Comparison of ENCODE assay signal across 24 cellular contexts in the genomic region with DNA sequence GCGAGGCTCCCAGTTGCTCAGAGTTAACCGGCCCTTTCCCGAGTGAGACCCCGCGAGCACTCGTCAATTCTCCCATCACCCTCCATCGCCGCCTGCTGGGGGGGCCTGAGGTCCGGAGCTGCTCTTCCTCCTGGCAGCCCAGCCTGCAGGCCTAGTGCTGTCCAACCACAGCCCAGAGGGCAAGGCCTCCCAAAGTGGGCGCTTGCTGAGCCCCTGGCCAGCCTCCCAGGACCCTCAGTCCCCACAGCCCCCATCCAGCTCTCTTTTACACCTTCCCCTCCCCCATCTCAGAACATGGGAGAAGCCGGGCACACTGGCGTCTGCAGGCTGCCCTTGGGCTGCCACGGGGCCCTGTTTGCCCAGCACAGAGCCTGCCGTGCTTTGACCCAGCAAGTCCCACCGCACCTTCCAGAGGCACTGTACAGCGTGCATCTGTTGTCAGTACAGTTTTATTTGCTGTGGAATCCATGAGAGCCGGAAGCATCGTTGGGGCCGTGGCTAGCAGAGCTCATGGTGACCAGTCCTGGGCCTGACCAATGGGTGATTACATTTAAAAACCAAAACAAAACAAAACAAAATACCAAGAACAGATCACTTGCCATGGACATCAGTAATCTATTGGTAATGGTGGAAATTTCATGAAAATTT.
DNase-seq lines count a peak whose midpoint lies in the region; ATAC-seq and TF ChIP-seq lines count a peak whose summit lies in the region.
"Had no signal": no experiment of that assay in that cellular context is flagged by ENCODE, and none has a peak within 500 bp of the region (broad histone marks: within the 10 kb centered on the region; RNA-seq: fewer than 3 reads in every experiment).

No MANE protein-coding gene starts in this region.

- no peaks in the 10 kb centered on the region for H3K9me3 Mint-ChIP-seq in natural killer cell
- no peaks in the 10 kb centered on the region for H3K9me3 Mint-ChIP-seq in natural killer cell treated with Interleukin-12 subunit alpha and Interleukin-12 subunit beta and Interleukin-15 and Interleukin-18, amount 100 ng/mL, for 72 hours
- no peaks in the 10 kb centered on the region for H3K9me3 Mint-ChIP-seq in stimulated activated memory B cell treated with anti-CD40 and anti-IgM and Interleukin-4, amounts not matched to agents 10 μg/mL and 1 μg/mL and 100 μg/mL, for 72 hours
- H3K9me3 Mint-ChIP-seq: activated naive CD4-positive, alpha-beta T cell treated with anti-CD3 and anti-CD28 coated beads, Interleukin-2, amount 10 ng/mL, durations not matched to agents 7 days and 5 days; activated T-helper 17 cell treated with anti-CD3 and anti-CD28 coated beads, Interleukin-2, amount 50 U/mL, for 72 hours had no signal

- H3K9ac ChIP-seq in SK-N-MC (ENCODE audit: insufficient read length) = no peak overlapping the region
- H3K9ac ChIP-seq: parathyroid adenoma had no signal

- DNase-seq in natural killer cell (no peak), SK-N-MC (ENCODE audit: low read depth, low spot score) (no peak), left kidney (ENCODE audit: low read depth, low spot score) (peak; percentile 50), HuH-7 (ENCODE audit: low spot score) (no peak)
- DNase-seq in natural killer cell treated with Interleukin-12 subunit alpha and Interleukin-12 subunit beta and Interleukin-15 and Interleukin-18, amount 100 ng/mL, for 72 hours (ENCODE audit: low spot score) = no peak
- DNase-seq: ACHN; activated CD4-positive, alpha-beta T cell treated with anti-CD3 and anti-CD28 coated beads, Interleukin-2, amount 50 U/mL, for 4 hours; activated naive CD4-positive, alpha-beta T cell treated with anti-CD3 and anti-CD28 coated beads, Interleukin-2, amount 10 ng/mL, durations not matched to agents 7 days and 5 days; adrenal gland; BE2C; body of pancreas; DMS153; lower lobe of right lung; stimulated activated CD4-positive, alpha-beta T cell treated with anti-CD3 and anti-CD28 coated beads, Interleukin-2, amount 100 ng/mL, for 24 hours had no signal

- H3K27me3 Mint-ChIP-seq in natural killer cell (ENCODE audit: low read depth in 2 of 2) = peaks cover 11 to 35% of the 10 kb centered on the region in 2 donors
- H3K27me3 Mint-ChIP-seq in natural killer cell treated with Interleukin-12 subunit alpha and Interleukin-12 subunit beta and Interleukin-15 and Interleukin-18, amount 100 ng/mL, for 72 hours = peaks cover 8 to 21% of the 10 kb centered on the region in 2 donors
- H3K27me3 Mint-ChIP-seq in stimulated activated memory B cell treated with anti-CD40 and anti-IgM and Interleukin-4, amounts not matched to agents 10 μg/mL and 1 μg/mL and 100 μg/mL, for 72 hours = no peaks in the 10 kb centered on the region

- no peak for TF ChIP-seq CTCF in natural killer cell (IDR thresholded peaks at IDR 0.05)

- no peak overlapping the region for H3K4me3 ChIP-seq in SK-N-MC
- H3K4me3 ChIP-seq: adrenal gland, body of pancreas, GM12878, hepatocyte, lower lobe of right lung, SJSA1, tibial nerve had no signal

- peak overlapping the region; percentile 50 for H3K4me3 Mint-ChIP-seq in natural killer cell
- H3K4me3 Mint-ChIP-seq in natural killer cell treated with Interleukin-12 subunit alpha and Interleukin-12 subunit beta and Interleukin-15 and Interleukin-18, amount 100 ng/mL, for 72 hours = no peak overlapping the region
- H3K4me3 Mint-ChIP-seq in stimulated activated memory B cell treated with anti-CD40 and anti-IgM and Interleukin-4, amounts not matched to agents 10 μg/mL and 1 μg/mL and 100 μg/mL, for 72 hours = no peak overlapping the region
- H3K4me3 Mint-ChIP-seq: activated naive CD4-positive, alpha-beta T cell treated with anti-CD3 and anti-CD28 coated beads, Interleukin-2, amount 10 ng/mL, durations not matched to agents 7 days and 5 days; activated T-helper 17 cell treated with anti-CD3 and anti-CD28 coated beads, Interleukin-2, amount 50 U/mL, for 72 hours had no signal

- H3K27ac ChIP-seq in SK-N-MC = peak overlapping the region; percentile 56; the same call in 1 of the 2 replicates
- H3K27ac ChIP-seq: adrenal gland, body of pancreas, hepatocyte, lower lobe of right lung, parathyroid adenoma, SJSA1, tibial nerve had no signal

- no peaks in the 10 kb centered on the region for H3K9me3 ChIP-seq in SK-N-MC (ENCODE audit: low read depth, low read length)
- H3K9me3 ChIP-seq: adrenal gland, BE2C, body of pancreas, lower lobe of right lung, SJSA1, tibial nerve had no signal

- ATAC-seq in natural killer cell = no peak
- ATAC-seq in natural killer cell treated with Interleukin-12 subunit alpha and Interleukin-12 subunit beta and Interleukin-15 and Interleukin-18, amount 100 ng/mL, for 72 hours = no peak
- ATAC-seq in stimulated activated memory B cell treated with anti-CD40 and anti-IgM and Interleukin-4, amounts not matched to agents 10 μg/mL and 1 μg/mL and 100 μg/mL, for 72 hours = no peak
- no peak for ATAC-seq in HG02759 (IDR thresholded peaks at IDR 0.05; ENCODE audit: unreplicated experiment)
- ATAC-seq in HG03432 (IDR thresholded peaks at IDR 0.05; ENCODE audit: unreplicated experiment) = no peak
- ATAC-seq: activated CD4-positive, CD25-positive, alpha-beta regulatory T cell treated with anti-CD3 and anti-CD28 coated beads, Interleukin-2, amount 50 U/mL, for 24 hours; activated T-helper 17 cell treated with anti-CD3 and anti-CD28 coated beads, Interleukin-2, amount 50 U/mL, for 72 hours; body of pancreas; GM12878; lower lobe of right lung had no signal

- H3K4me1 Mint-ChIP-seq in natural killer cell = peaks cover 7 to 36% of the 10 kb centered on the region in 2 donors
- peaks cover 9 to 44% of the 10 kb centered on the region in 2 donors for H3K4me1 Mint-ChIP-seq in natural killer cell treated with Interleukin-12 subunit alpha and Interleukin-12 subunit beta and Interleukin-15 and Interleukin-18, amount 100 ng/mL, for 72 hours (ENCODE audit: low read depth in 2 of 2)
- peaks cover 93% of the 10 kb centered on the region for H3K4me1 Mint-ChIP-seq in stimulated activated memory B cell treated with anti-CD40 and anti-IgM and Interleukin-4, amounts not matched to agents 10 μg/mL and 1 μg/mL and 100 μg/mL, for 72 hours
- H3K4me1 Mint-ChIP-seq: activated T-helper 17 cell treated with anti-CD3 and anti-CD28 coated beads, Interleukin-2, amount 50 U/mL, for 72 hours had no signal

- H3K27ac Mint-ChIP-seq in natural killer cell = no peak overlapping the region
- H3K27ac Mint-ChIP-seq in natural killer cell treated with Interleukin-12 subunit alpha and Interleukin-12 subunit beta and Interleukin-15 and Interleukin-18, amount 100 ng/mL, for 72 hours = no peak overlapping the region
- H3K27ac Mint-ChIP-seq in stimulated activated memory B cell treated with anti-CD40 and anti-IgM and Interleukin-4, amounts not matched to agents 10 μg/mL and 1 μg/mL and 100 μg/mL, for 72 hours = peak overlapping the region; percentile 86
- H3K27ac Mint-ChIP-seq: activated T-helper 17 cell treated with anti-CD3 and anti-CD28 coated beads, Interleukin-2, amount 50 U/mL, for 72 hours had no signal

- H3K36me3 ChIP-seq in SK-N-MC (ENCODE audit: insufficient read depth, low read length) = no peaks in the 10 kb centered on the region
- H3K36me3 ChIP-seq: adrenal gland, BE2C, lower lobe of right lung, SJSA1 had no signal

- intact Hi-C loops in natural killer cell (cut with micrococcal nuclease) = no loop called here

- no peaks in the 10 kb centered on the region for H3K36me3 Mint-ChIP-seq in natural killer cell
- no peaks in the 10 kb centered on the region for H3K36me3 Mint-ChIP-seq in natural killer cell treated with Interleukin-12 subunit alpha and Interleukin-12 subunit beta and Interleukin-15 and Interleukin-18, amount 100 ng/mL, for 72 hours
- H3K36me3 Mint-ChIP-seq in stimulated activated memory B cell treated with anti-CD40 and anti-IgM and Interleukin-4, amounts not matched to agents 10 μg/mL and 1 μg/mL and 100 μg/mL, for 72 hours = no peaks in the 10 kb centered on the region
- H3K36me3 Mint-ChIP-seq: activated naive CD4-positive, alpha-beta T cell treated with anti-CD3 and anti-CD28 coated beads, Interleukin-2, amount 10 ng/mL, durations not matched to agents 7 days and 5 days had no signal
